In the genomic region with DNA sequence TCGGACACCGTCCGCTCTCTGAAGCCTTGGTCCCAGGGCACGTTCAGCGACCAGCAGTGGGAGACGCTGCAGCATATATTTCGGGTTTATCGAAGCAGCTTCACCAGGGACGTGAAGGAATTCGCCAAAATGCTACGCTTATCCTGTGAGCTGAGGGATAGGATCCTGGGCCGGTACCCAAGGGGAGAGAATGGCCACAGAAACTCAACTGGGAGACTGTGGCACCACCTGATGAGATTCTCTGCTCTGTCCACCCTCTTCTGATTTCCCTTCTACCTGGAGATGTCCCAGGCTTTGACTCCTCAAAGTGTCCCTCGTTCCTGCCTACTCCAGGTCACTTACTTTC, we compare ENCODE assay signal across 10 cellular contexts. TPM values are rescaled to one million over a fixed set of nuclear protein-coding genes. Genes with fewer than 3 reads are reported as not detected.
DNase-seq lines count a peak whose midpoint lies in the region; TF ChIP-seq lines count a peak whose summit lies in the region.
"Had no signal": no experiment of that assay in that cellular context is flagged by ENCODE, and none has a peak within 500 bp of the region (broad histone marks: within the 10 kb centered on the region; RNA-seq: fewer than 3 reads in every experiment).

No MANE protein-coding gene starts in this region.

- dilution Hi-C loops in mammary epithelial cell (cut with HindIII; ENCODE audit: low sequenced_read_pairs): no loop called here

- in situ Hi-C loops in mammary epithelial cell (cut with MboI; ENCODE audit: low sequenced_read_pairs in 2 of 2): loop anchor here in 1 of 2 donors (25.0 kb wide), 1 partner anchor 906 kb away; a partner anchor contains a TSS

- no peaks in the 10 kb centered on the region for H3K27me3 ChIP-seq in mammary epithelial cell (ENCODE audit: insufficient read depth, low read length)
- H3K27me3 ChIP-seq in mononuclear cell (ENCODE audit: insufficient read depth, low read length): no peaks in the 10 kb centered on the region
- H3K27me3 ChIP-seq in tibial artery: peaks cover 0 to 21% of the 10 kb centered on the region in 2 donors

- no peak overlapping the region for H3K9ac ChIP-seq in mammary epithelial cell (ENCODE audit: insufficient read depth, low read length)

- H3K36me3 ChIP-seq in mammary epithelial cell (ENCODE audit: insufficient read depth, low read length) (no peaks in the 10 kb centered on the region), tibial artery (no peaks in the 10 kb centered on the region)

- H3K4me1 Mint-ChIP-seq in activated naive CD4-positive, alpha-beta T cell treated with anti-CD3 and anti-CD28 coated beads for 36 hours (ENCODE audit: low read depth): peaks cover 13% of the 10 kb centered on the region

- BruUV-seq in mammary epithelial cell (replicated peaks; lab: Mats Ljungman, UMichigan): no TSS peak

- H2AFZ ChIP-seq in mammary epithelial cell (ENCODE audit: low read depth, low read length): peak overlapping the region; percentile 98

- H3K79me2 ChIP-seq in mammary epithelial cell (ENCODE audit: insufficient read depth, low read length): no peaks in the 10 kb centered on the region

- H3K4me2 ChIP-seq in mammary epithelial cell (ENCODE audit: insufficient read depth, low read depth, low read length): peak overlapping the region; percentile 99

- H3K27ac Mint-ChIP-seq in activated naive CD4-positive, alpha-beta T cell treated with anti-CD3 and anti-CD28 coated beads for 36 hours: no peak overlapping the region

- H3K4me1 ChIP-seq in mammary epithelial cell (ENCODE audit: insufficient read depth, low read length): peaks cover 18% of the 10 kb centered on the region
- peaks cover 91% of the 10 kb centered on the region for H3K4me1 ChIP-seq in mononuclear cell (ENCODE audit: insufficient read depth, low read length)
- peaks cover 0 to 19% (median 6%) of the 10 kb centered on the region in 4 donors for H3K4me1 ChIP-seq in tibial artery

- H3K27ac ChIP-seq in mammary epithelial cell (ENCODE audit: insufficient read depth, low read depth, low read length): no peak overlapping the region
- no peak overlapping the region for H3K27ac ChIP-seq in tibial artery

- H3K4me3 ChIP-seq in mammary epithelial cell (replicated peaks in 1 of 3; ENCODE audit: insufficient read depth in 1 of 3, low read depth in 2 of 3, low read length in 3 of 3) (peak overlapping the region; percentile 59 to 68 (median 64)), mononuclear cell (ENCODE audit: low read length) (peak overlapping the region; percentile 48), tibial artery (peak overlapping the region; percentile 47 to 58)

- TF ChIP-seq CTCF in mammary epithelial cell (conservative IDR thresholded peaks at IDR 0.05 in 1 of 2, IDR thresholded peaks at IDR 0.05 in 1 of 2; ENCODE audit: extremely low read depth in 1 of 2, insufficient read depth in 1 of 2, low read depth in 1 of 2, low read length in 2 of 2) (no peak), tibial artery (IDR thresholded peaks at IDR 0.05) (no peak)

- H3K9me3 Mint-ChIP-seq in activated naive CD4-positive, alpha-beta T cell treated with anti-CD3 and anti-CD28 coated beads for 36 hours: no peaks in the 10 kb centered on the region

- no peaks in the 10 kb centered on the region for H4K20me1 ChIP-seq in mammary epithelial cell (ENCODE audit: insufficient read depth, low read length)

- H3K9me3 ChIP-seq in mammary epithelial cell (replicated peaks; ENCODE audit: insufficient read depth, low read length): no peaks in the 10 kb centered on the region
- no peaks in the 10 kb centered on the region for H3K9me3 ChIP-seq in mononuclear cell (ENCODE audit: low read depth, low read length)
- no peaks in the 10 kb centered on the region for H3K9me3 ChIP-seq in tibial artery

- intact Hi-C loops in activated naive CD4-positive, alpha-beta T cell treated with anti-CD3 and anti-CD28 coated beads for 36 hours (cut with micrococcal nuclease): no loop called here
- intact Hi-C loops in mammary epithelial cell (cut with micrococcal nuclease) (no loop called here), tibial artery (cut with DNase I; ENCODE audit: low total_unique reads) (no loop called here)

- H3K4me3 Mint-ChIP-seq in activated naive CD4-positive, alpha-beta T cell treated with anti-CD3 and anti-CD28 coated beads for 36 hours: peak overlapping the region; percentile 69

- H3K36me3 Mint-ChIP-seq in activated naive CD4-positive, alpha-beta T cell treated with anti-CD3 and anti-CD28 coated beads for 36 hours (ENCODE audit: low read depth): no peaks in the 10 kb centered on the region
- H3K36me3 Mint-ChIP-seq: CD4-positive, CD25-positive, alpha-beta regulatory T cell had no signal

- peaks cover 65% of the 10 kb centered on the region for H3K27me3 Mint-ChIP-seq in activated naive CD4-positive, alpha-beta T cell treated with anti-CD3 and anti-CD28 coated beads for 36 hours (ENCODE audit: low read depth)

- CTCF ChIA-PET in activated naive CD4-positive, alpha-beta T cell treated with anti-CD3 and anti-CD28 coated beads for 36 hours (lab: Charles Lee): no interaction called here
- CTCF ChIA-PET in mammary epithelial cell (lab: Charles Lee; ENCODE audit: low non-redundant PET): no interaction called here

- no peak for DNase-seq in activated naive CD4-positive, alpha-beta T cell treated with anti-CD3 and anti-CD28 coated beads for 36 hours
- no peak for DNase-seq in activated naive CD4-positive, alpha-beta T cell (lab: John Stamatoyannopoulos, UW)
- DNase-seq in mammary epithelial cell (no peak), tibial artery (no peak), MV-4-11 (lab: John Stamatoyannopoulos, UW) (no peak), NCI-H524 (lab: John Stamatoyannopoulos, UW) (no peak), cerebellar cortex (ENCODE audit: low spot score) (no peak)
- DNase-seq: amniotic stem cell; CD4-positive, CD25-positive, alpha-beta regulatory T cell had no signal

- WGBS in mammary epithelial cell (ENCODE audit: low coverage, missing lambda C conversion rate): 49% methylated on average over 3 of the region's 13 CpGs

RNA-seq across cellular contexts. Expression of a gene that starts 0.9 kb away (rescaled TPM):
- total RNA-seq in activated naive CD4-positive, alpha-beta T cell treated with anti-CD3 and anti-CD28 coated beads for 36 hours: not detected
- 1 to 10 TPM; 1.3 to 3.7 TPM for total RNA-seq in mammary epithelial cell
- polyA plus RNA-seq in mammary epithelial cell: 3.7 TPM
- polyA minus RNA-seq in mammary epithelial cell: 1.6 TPM
- 13.9 TPM for total RNA-seq in mononuclear cell
- total RNA-seq: CD4-positive, CD25-positive, alpha-beta regulatory T cell had no signal
